In genomic region chr2:138476940-138477339, GRCh38 we compare ENCODE assay signal across 15 cellular contexts. TPM values are rescaled to one million over a fixed set of nuclear protein-coding genes. Genes with fewer than 3 reads are reported as not detected.
DNase-seq lines count a peak whose midpoint lies in the region; ATAC-seq, FAIRE-seq and TF ChIP-seq lines count a peak whose summit lies in the region.
"Had no signal": no experiment of that assay in that cellular context is flagged by ENCODE, and none has a peak within 500 bp of the region (broad histone marks: within the 10 kb centered on the region; RNA-seq: fewer than 3 reads in every experiment).

No MANE protein-coding gene starts in this region.

- H3K36me3 ChIP-seq in kidney (ENCODE audit: control insufficient read depth in 1 of 2, insufficient read depth in 2 of 2, low read length in 2 of 2), result no peaks in the 10 kb centered on the region
- H3K36me3 ChIP-seq: BE2C had no signal

- DNase-seq in D721Med (ENCODE audit: insufficient read length, low spot score) (no peak), SK-MEL-5 (ENCODE audit: low read depth, low spot score) (peak; percentile 13), kidney (no peak), type B pancreatic cell (ENCODE audit: extremely low spot score, unreplicated experiment) (no peak), NCI-H2227 treated with DMSO at 0.1 percent for 48 hours (lab: John Stamatoyannopoulos, UW) (no peak), DMS114 treated with DMSO at 0.1 percent for 48 hours (lab: John Stamatoyannopoulos, UW; ENCODE audit: unreplicated experiment) (no peak)
- DNase-seq: activated CD4-positive, alpha-beta T cell treated with anti-CD3 and anti-CD28 coated beads, Interleukin-2, amount 50 U/mL, for 48 hours; BE2C; cerebellar nuclear complex; IMR-90; left cardiac atrium; naive thymus-derived CD4-positive, alpha-beta T cell; NCI-H1417 had no signal

- in situ Hi-C loops in SK-MEL-5 (cut with HindIII; ENCODE audit: low pct_unique_long_range_greater_than_20kb, low sequenced_read_pairs), result no loop called here

- no peaks in the 10 kb centered on the region for H3K27me3 Mint-ChIP-seq in type B pancreatic cell

- FAIRE-seq in D721Med (lab: Jason Lieb, UNC), result no peak
- FAIRE-seq in kidney (lab: Jason Lieb, UNC), result no peak

- H3K9me3 Mint-ChIP-seq in type B pancreatic cell, result no peaks in the 10 kb centered on the region
- H3K9me3 Mint-ChIP-seq: naive thymus-derived CD4-positive, alpha-beta T cell had no signal

- ATAC-seq in GM21529 (IDR thresholded peaks at IDR 0.05; ENCODE audit: unreplicated experiment) (peak; percentile 46), HG03175 (IDR thresholded peaks at IDR 0.05; ENCODE audit: unreplicated experiment) (no peak)
- ATAC-seq: left cardiac atrium; naive thymus-derived CD4-positive, alpha-beta T cell had no signal

- H3K27ac ChIP-seq in kidney (ENCODE audit: low read depth in 2 of 2, low read length in 2 of 2), result no peak overlapping the region

- H3K4me3 ChIP-seq in kidney (ENCODE audit: low read length in 2 of 2), result no peak overlapping the region

- H3K9ac ChIP-seq in kidney (ENCODE audit: low read length in 2 of 2), result no peak overlapping the region

- no peaks in the 10 kb centered on the region for H3K4me1 ChIP-seq in kidney (ENCODE audit: control insufficient read depth in 1 of 2, insufficient read depth in 1 of 2, low read depth in 1 of 2, low read length in 2 of 2)
- H3K4me1 ChIP-seq: BE2C had no signal

- TF ChIP-seq CTCF in D721Med (IDR thresholded peaks at IDR 0.05; ENCODE audit: insufficient read depth, missing control alignments) (peak; percentile 26), kidney (IDR thresholded peaks at IDR 0.05; ENCODE audit: borderline replicate concordance, extremely low read depth, insufficient read depth) (peak; percentile 8), type B pancreatic cell (conservative IDR thresholded peaks at IDR 0.05) (no peak)

- intact Hi-C loops in kidney (cut with DNase I), result no loop called here

- H3K27ac Mint-ChIP-seq in type B pancreatic cell, result no peak overlapping the region
- H3K27ac Mint-ChIP-seq: naive thymus-derived CD4-positive, alpha-beta T cell had no signal

- H3K36me3 Mint-ChIP-seq in type B pancreatic cell, result no peaks in the 10 kb centered on the region
- H3K36me3 Mint-ChIP-seq: naive thymus-derived CD4-positive, alpha-beta T cell had no signal

- H3K4me1 Mint-ChIP-seq in type B pancreatic cell (ENCODE audit: unreplicated experiment), result peaks cover 9% of the 10 kb centered on the region

- H3K4me3 Mint-ChIP-seq in type B pancreatic cell, result no peak overlapping the region
- H3K4me3 Mint-ChIP-seq: naive thymus-derived CD4-positive, alpha-beta T cell had no signal

- no peaks in the 10 kb centered on the region for H3K9me3 ChIP-seq in kidney (ENCODE audit: control insufficient read depth in 1 of 2, low read length in 2 of 2)
- H3K9me3 ChIP-seq: BE2C had no signal

RNA-seq across cellular contexts. Expression of gene SPOPL, which starts 24.6 kb away (rescaled TPM):
- total RNA-seq in SK-MEL-5 (2014; rRNA removed; shearing (Covaris generic)), result 7.6 and 9.3 TPM in 2 replicates
- 4.6 and 6.3 TPM in 2 replicates for polyA plus RNA-seq in SK-MEL-5 (2015; cell fraction: cytosol; rRNA removed)
- 3.1 and 5.2 TPM in 2 replicates for polyA plus RNA-seq in SK-MEL-5 (2015; cell fraction: nucleus; rRNA removed)
- total RNA-seq in kidney (23.1 TPM), type B pancreatic cell (ENCODE audit: low replicate concordance) (24.7 and 29.0 TPM in 2 replicates)
- polyA plus RNA-seq in kidney (ENCODE audit: insufficient read depth, low read depth, low replicate concordance), result 4.0 TPM
